19 cellular contexts compared by ENCODE assay signal in the genomic region with DNA sequence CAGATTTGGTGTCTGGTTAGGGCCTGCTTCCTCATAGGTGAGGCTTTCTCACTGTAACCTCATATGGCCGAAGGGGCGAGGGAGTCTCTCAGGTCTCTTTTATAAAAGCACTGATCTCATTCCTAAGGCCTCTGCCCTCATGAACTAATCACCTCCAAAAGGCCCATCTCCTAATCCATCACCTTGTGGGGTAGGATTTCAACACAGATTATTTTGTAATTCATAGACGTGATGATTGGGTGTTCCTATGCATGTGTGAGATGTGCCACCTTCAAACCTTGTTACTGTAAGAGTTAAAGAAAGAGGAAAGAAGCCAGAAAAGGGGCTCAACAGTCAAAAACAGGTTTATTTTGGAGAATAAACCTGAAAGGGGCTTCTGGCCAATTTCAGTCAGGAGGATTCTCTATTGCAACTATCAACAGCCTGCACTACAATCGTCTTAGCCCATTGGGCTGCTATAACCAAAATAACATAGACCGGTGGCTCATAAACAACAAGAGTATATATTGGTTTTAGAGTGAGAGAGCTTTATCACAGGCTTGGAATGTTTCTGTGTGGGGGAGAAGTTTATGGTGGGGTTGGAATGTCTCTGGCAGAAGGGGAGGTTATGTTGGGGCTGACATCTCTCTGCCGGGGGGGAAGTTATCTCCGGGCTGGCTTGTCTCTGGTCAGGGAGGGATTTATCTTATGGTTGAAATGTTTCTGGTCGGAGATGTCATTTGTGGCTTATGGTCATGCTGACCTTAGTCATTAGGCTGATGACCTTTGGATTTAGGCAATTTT. TPM values are rescaled to one million over a fixed set of nuclear protein-coding genes. Genes with fewer than 3 reads are reported as not detected.
DNase-seq lines count a peak whose midpoint lies in the region; ATAC-seq, FAIRE-seq and TF ChIP-seq lines count a peak whose summit lies in the region.
"Had no signal": no experiment of that assay in that cellular context is flagged by ENCODE, and none has a peak within 500 bp of the region (broad histone marks: within the 10 kb centered on the region; RNA-seq: fewer than 3 reads in every experiment).

No MANE protein-coding gene starts in this region.

- no peak overlapping the region for H3K4me3 Mint-ChIP-seq in nephron
- H3K4me3 Mint-ChIP-seq: B cell; CD8-positive, alpha-beta T cell had no signal

- H3K36me3 Mint-ChIP-seq in nephron (ENCODE audit: low read depth): no peaks in the 10 kb centered on the region
- H3K36me3 Mint-ChIP-seq: CD8-positive, alpha-beta T cell had no signal

- H3K27ac Mint-ChIP-seq in nephron: peak overlapping the region; percentile 12 to 73 (median 52)
- H3K27ac Mint-ChIP-seq: B cell; CD8-positive, alpha-beta T cell had no signal

- H3K9me3 Mint-ChIP-seq in nephron: peaks cover 2% of the 10 kb centered on the region
- H3K9me3 Mint-ChIP-seq: CD8-positive, alpha-beta T cell had no signal

- H3K27me3 Mint-ChIP-seq in nephron (ENCODE audit: low read depth): peaks cover 7% of the 10 kb centered on the region

- DNase-seq in EH (ENCODE audit: low read depth): peak; percentile 46
- peak; percentile 54 for DNase-seq in RCC 7860 (ENCODE audit: low spot score)
- DNase-seq in activated T-cell treated with anti-CD3 and anti-CD28 coated beads for 4 hours: no peak
- DNase-seq in SHP77 (lab: John Stamatoyannopoulos, UW): no peak
- no peak for DNase-seq in NCI-H82 treated with DMSO at 0.1 percent for 48 hours (lab: John Stamatoyannopoulos, UW; ENCODE audit: unreplicated experiment)
- DNase-seq in activated CD4-positive, alpha-beta T cell treated with anti-CD3 and anti-CD28 coated beads, Interleukin-2, amount 50 U/mL, for 1 hour: no peak
- DNase-seq: CD8-positive, alpha-beta T cell; DMS 273 treated with DMSO at 0.1 percent for 48 hours; H7; NCI-H1048; NCI-H2107; PC-9; Right ventricle myocardium superior had no signal

- TF ChIP-seq CTCF in nephron (IDR thresholded peaks at IDR 0.05; ENCODE audit: unreplicated experiment in 3 of 3): no peak

- peak; percentile 47 for ATAC-seq in esophagus mucosa
- ATAC-seq: A549; CD8-positive, alpha-beta T cell had no signal

- no peak for FAIRE-seq in RCC 7860 (lab: Jason Lieb, UNC)
- FAIRE-seq: A549 had no signal

- peaks cover 18% of the 10 kb centered on the region for H3K4me1 Mint-ChIP-seq in nephron
- H3K4me1 Mint-ChIP-seq: B cell had no signal

RNA-seq across cellular contexts. Expression of a gene that starts 35.0 kb away (rescaled TPM):
- total RNA-seq in esophagus mucosa: 1.00 TPM
- total RNA-seq: Daoy, H7, HT1080, PC-9 had no signal

Comparison
In these comparisons a context has a peak if more than half of its experiments do, and no peak if none do; other contexts are left out.
1. DNase-seq: peak in EH (single experiment) and RCC 7860 (single experiment); none in activated T-cell treated with anti-CD3 and anti-CD28 coated beads for 4 hours (single experiment), SHP77 (0 of 2), NCI-H82 treated with DMSO at 0.1 percent for 48 hours (single experiment) and activated CD4-positive, alpha-beta T cell treated with anti-CD3 and anti-CD28 coated beads, Interleukin-2, amount 50 U/mL, for 1 hour (single experiment).